In genomic region chr1:153985341-153985912, GRCh38 we compare ENCODE assay signal across 8 cellular contexts. TPM values are rescaled to one million over a fixed set of nuclear protein-coding genes. Genes with fewer than 3 reads are reported as not detected.
A peak's percentile ranks its signal among the peaks of the same experiment; 100 is the strongest.
DNase-seq lines count a peak whose midpoint lies in the region; ATAC-seq and TF ChIP-seq lines count a peak whose summit lies in the region.

No MANE protein-coding gene starts in this region.

- H3K4me3 ChIP-seq in endodermal cell (ENCODE audit: low read length) (peak overlapping the region; percentile 89), upper lobe of right lung (peak overlapping the region; percentile 74)

- WGBS in endodermal cell (ENCODE audit: insufficient coverage in 1 of 2, insufficient read length in 1 of 2), 2 experiments = 5 to 11% methylated on average over 5 to 7 of the region's 7 CpGs

- peaks cover 9 to 13% of the 10 kb centered on the region in 2 donors for H3K27me3 Mint-ChIP-seq in T-cell
- no peaks in the 10 kb centered on the region for H3K27me3 Mint-ChIP-seq in endodermal cell (ENCODE audit: insufficient read depth)
- no peaks in the 10 kb centered on the region for H3K27me3 Mint-ChIP-seq in naive B cell

- in situ Hi-C loops in GM13977 (cut with MboI; ENCODE audit: low pct_unique_long_range_greater_than_20kb, low sequenced_read_pairs, unreplicated experiment) = loop anchor here (10.0 to 25.0 kb wide), 2 partner anchors 311 to 473 kb away; partner anchors contain the start of genes ILF2 and NPR1

- H3K9me3 ChIP-seq in endodermal cell (ENCODE audit: control insufficient read depth, low read length) = no peaks in the 10 kb centered on the region
- H3K9me3 ChIP-seq in upper lobe of right lung = no peaks in the 10 kb centered on the region

- H3K9ac ChIP-seq in endodermal cell (ENCODE audit: extremely low read depth, low read length, poor library complexity, severe bottlenecking) = peak overlapping the region; percentile 56

- H3K4me1 ChIP-seq in endodermal cell (ENCODE audit: control insufficient read depth, insufficient read depth, low read length) = no peaks in the 10 kb centered on the region
- H3K4me1 ChIP-seq in upper lobe of right lung = peaks cover 14% of the 10 kb centered on the region

- CTCF ChIA-PET in T-cell (lab: Charles Lee) = interaction anchor here (0.6 to 2.2 kb wide), 5 partner anchors 8 to 193 kb away, joined by 3 to 14 read pairs (median 3); partner anchors contain the start of gene JTB (in 1 of the 2)

- POLR2A ChIA-PET in T-cell (lab: Charles Lee) = interaction anchor here (0.6 to 0.7 kb wide), 2 partner anchors 8 to 22 kb away, joined by 3 read pairs; partner anchors contain the start of genes JTB (in 1 of the 2) and SLC39A1 (in 1 of the 2)

- peaks cover 21% of the 10 kb centered on the region for H3K36me3 ChIP-seq in endodermal cell (ENCODE audit: control insufficient read depth, insufficient read depth, low read length)
- H3K36me3 ChIP-seq in upper lobe of right lung = peaks cover 20% of the 10 kb centered on the region

- H3K4me3 Mint-ChIP-seq in T-cell (peak overlapping the region; percentile 54 to 69 (median 55)), endodermal cell (peak overlapping the region; percentile 94), naive B cell (peak overlapping the region; percentile 80 to 92 (median 86))

- TF ChIP-seq CTCF in GM13977 (IDR thresholded peaks at IDR 0.05; ENCODE audit: extremely low read depth, insufficient read depth, missing control alignments) (no peak), endodermal cell (conservative IDR thresholded peaks at IDR 0.05) (no peak), upper lobe of right lung (IDR thresholded peaks at IDR 0.05) (no peak)

- ATAC-seq in T-cell (replicated peaks in 1 of 4) (no peak), naive B cell (ENCODE audit: low read depth in 2 of 2) (no peak), upper lobe of right lung (peak; percentile 4)

- no peak overlapping the region for H3K27ac ChIP-seq in endodermal cell (ENCODE audit: low read depth, low read length)
- H3K27ac ChIP-seq in upper lobe of right lung = peak overlapping the region; percentile 40

- H3K4me1 Mint-ChIP-seq in T-cell = peaks cover 23 to 29% (median 25%) of the 10 kb centered on the region in 3 donors
- peaks cover 10% of the 10 kb centered on the region for H3K4me1 Mint-ChIP-seq in endodermal cell
- H3K4me1 Mint-ChIP-seq in naive B cell = peaks cover 30 to 40% (median 33%) of the 10 kb centered on the region in 3 donors

- peak overlapping the region; percentile 12 to 50 for H3K27ac Mint-ChIP-seq in T-cell
- H3K27ac Mint-ChIP-seq in endodermal cell = peak overlapping the region; percentile 95
- peak overlapping the region in 4 of 6 donors; percentile 24 to 87 (median 78) for H3K27ac Mint-ChIP-seq in naive B cell

- H3K27me3 ChIP-seq in endodermal cell (ENCODE audit: control insufficient read depth, insufficient read depth, low read length, poor library complexity, severe bottlenecking) (no peaks in the 10 kb centered on the region), upper lobe of right lung (no peaks in the 10 kb centered on the region)

- intact Hi-C loops in upper lobe of right lung (cut with DNase I) = loop anchor here (5.0 kb wide), 1 partner anchor 188 kb away; no protein-coding TSS in a partner anchor

- H3K36me3 Mint-ChIP-seq in T-cell (peaks cover under 1% of the 10 kb centered on the region), endodermal cell (ENCODE audit: low read depth) (peaks cover 20% of the 10 kb centered on the region), naive B cell (peaks cover 0 to 2% of the 10 kb centered on the region in 2 donors)

- H3K9me3 Mint-ChIP-seq in T-cell = no peaks in the 10 kb centered on the region
- H3K9me3 Mint-ChIP-seq in endodermal cell = no peaks in the 10 kb centered on the region
- no peaks in the 10 kb centered on the region for H3K9me3 Mint-ChIP-seq in naive B cell

- DNase-seq in GM13977 (ENCODE audit: low spot score) (peak; percentile 46), T-cell (no peak), endodermal cell (peak; percentile 71), naive B cell (no peak), upper lobe of right lung (no peak), ecto neural progenitor cell (ENCODE audit: low spot score) (no peak), ureter (ENCODE audit: low spot score) (no peak)
- no peak for DNase-seq in effector CD4-positive, alpha-beta T cell

RNA-seq across cellular contexts. Expression of gene RAB13, which starts 0.7 kb away (rescaled TPM):
- 1 to 10 TPM in 4 of 5 donors, under 1 TPM in 1; 0.91 to 3.6 (median 2.6) TPM for total RNA-seq in T-cell
- 10 to 100 TPM; 80.3 to 97.1 TPM for total RNA-seq in endodermal cell
- polyA plus RNA-seq in endodermal cell (2013, experiment 1 of 2) = 83.7 TPM
- polyA plus RNA-seq in endodermal cell (2013, experiment 2 of 2) = 82.5 TPM
- 1 to 10 TPM in 3 of 6 donors, under 1 TPM in 1, not detected in 2; 0.88 to 2.6 (median 1.5) TPM for polyA plus RNA-seq in naive B cell (ENCODE audit: low read depth in 6 of 6)
- 103 TPM for total RNA-seq in upper lobe of right lung
- 86.4 TPM for total RNA-seq in ureter

RNA-seq across cellular contexts. Expression of gene RPS27, which starts 5.1 kb away (rescaled TPM):
- total RNA-seq in T-cell = 1,000 to 10,000 TPM; 4,147 to 5,898 (median 5,716) TPM
- total RNA-seq in endodermal cell = 1,000 to 10,000 TPM; 1,800 to 2,084 TPM
- polyA plus RNA-seq in endodermal cell (2013, experiment 1 of 2) = 7,314 TPM
- polyA plus RNA-seq in endodermal cell (2013, experiment 2 of 2) = 7,010 TPM
- polyA plus RNA-seq in naive B cell (ENCODE audit: low read depth in 6 of 6) = over 10,000 TPM; 15,695 to 24,474 (median 20,858) TPM
- 1,693 TPM for total RNA-seq in upper lobe of right lung
- total RNA-seq in ureter = 2,661 TPM

RNA-seq across cellular contexts. Expression of gene JTB, which starts 8.0 kb away (rescaled TPM):
- 100 to 1,000 TPM in 3 of 5 donors, 10 to 100 TPM in 2; 90.4 to 137 (median 129) TPM for total RNA-seq in T-cell
- 10 to 100 TPM; 63.6 to 72.8 TPM for total RNA-seq in endodermal cell
- 79.1 TPM for polyA plus RNA-seq in endodermal cell (2013, experiment 1 of 2)
- 74.1 TPM for polyA plus RNA-seq in endodermal cell (2013, experiment 2 of 2)
- 100 to 1,000 TPM; 339 to 480 (median 361) TPM for polyA plus RNA-seq in naive B cell (ENCODE audit: low read depth in 6 of 6)
- 129 TPM for total RNA-seq in upper lobe of right lung
- total RNA-seq in ureter = 103 TPM

RNA-seq across cellular contexts. Expression of gene CREB3L4, which starts 17.7 kb away (rescaled TPM):
- total RNA-seq in T-cell (1 to 10 TPM; 3.3 to 9.0 (median 6.3) TPM), endodermal cell (10 to 100 TPM; 15.6 to 23.9 TPM), upper lobe of right lung (10.5 TPM), ureter (13.9 TPM)
- 24.4 TPM for polyA plus RNA-seq in endodermal cell (2013, experiment 1 of 2)
- polyA plus RNA-seq in endodermal cell (2013, experiment 2 of 2) = 22.3 TPM
- 10 to 100 TPM; 12.2 to 16.9 (median 15.6) TPM for polyA plus RNA-seq in naive B cell (ENCODE audit: low read depth in 6 of 6)

RNA-seq across cellular contexts. Expression of gene SLC39A1, which starts 22.1 kb away (rescaled TPM):
- total RNA-seq in T-cell = 10 to 100 TPM; 15.1 to 22.0 (median 16.4) TPM
- 100 to 1,000 TPM; 129 to 154 TPM for total RNA-seq in endodermal cell
- 97.1 TPM for polyA plus RNA-seq in endodermal cell (2013, experiment 1 of 2)
- 96.8 TPM for polyA plus RNA-seq in endodermal cell (2013, experiment 2 of 2)
- 10 to 100 TPM; 36.0 to 66.7 (median 52.6) TPM for polyA plus RNA-seq in naive B cell (ENCODE audit: low read depth in 6 of 6)
- total RNA-seq in upper lobe of right lung = 120 TPM
- 62.6 TPM for total RNA-seq in ureter

Comparison
In these comparisons a context has a peak if more than half of its experiments do, and no peak if none do; other contexts are left out.
1. DNase-seq: peak in GM13977 (single experiment) and endodermal cell (single experiment); none in T-cell (0 of 34), naive B cell (single experiment), upper lobe of right lung (single experiment), effector CD4-positive, alpha-beta T cell (single experiment), ecto neural progenitor cell (single experiment) and ureter (single experiment).
2. H3K27ac Mint-ChIP-seq: peak in every context shown above with its lines; median percentile 95 in endodermal cell; 78 in naive B cell; 31 in T-cell.
3. RNA of gene RAB13, which starts 0.7 kb away (total RNA-seq): 103 TPM in upper lobe of right lung (single experiment), 80.3 to 97.1 TPM in endodermal cell and 86.4 TPM in ureter (single experiment); 0.91 to 3.6 TPM in T-cell; every median in the first group is over 10 times any median in the second.
4. Peak in every context shown above with its lines, with median percentiles within 50 percentile points of each other: H3K4me3 Mint-ChIP-seq.